Comparison of ENCODE assay signal across 33 cellular contexts in the genomic region with DNA sequence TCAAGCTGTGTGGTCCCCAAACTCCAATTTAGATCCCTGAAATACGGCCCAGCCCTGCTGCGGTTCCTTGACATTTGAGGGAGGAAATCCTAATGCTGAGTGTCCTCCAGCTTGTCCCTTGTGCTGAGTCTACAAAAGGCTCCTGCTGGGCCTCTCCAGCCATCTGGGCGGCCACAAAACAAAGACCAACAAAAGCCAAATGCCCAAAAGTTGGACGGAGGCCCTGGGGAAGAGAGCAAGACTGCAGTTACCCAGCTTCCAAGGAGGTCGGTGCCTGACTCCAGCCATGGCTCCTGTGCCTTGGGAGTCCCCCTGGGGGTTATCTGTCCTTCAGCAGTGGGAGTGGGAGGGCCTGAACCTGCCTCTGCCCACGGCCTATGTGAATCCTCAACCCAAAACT.
"Had no signal": no experiment of that assay in that cellular context is flagged by ENCODE, and none has a peak within 500 bp of the region (broad histone marks: within the 10 kb centered on the region; RNA-seq: fewer than 3 reads in every experiment).

No MANE protein-coding gene starts in this region.

- H3K9me3 ChIP-seq: Peyer's patch, SJSA1, SK-N-SH had no signal

- H3K9me3 Mint-ChIP-seq: activated CD4-positive, alpha-beta memory T cell treated with anti-CD3 and anti-CD28 coated beads for 36 hours; activated CD4-positive, alpha-beta T cell treated with anti-CD3 and anti-CD28 coated beads, Interleukin-2, amount 10 ng/mL, durations not matched to agents 7 days and 5 days; activated naive CD4-positive, alpha-beta T cell treated with anti-CD3 and anti-CD28 coated beads, Interleukin-2, amount 10 ng/mL, durations not matched to agents 7 days and 5 days; activated naive CD8-positive, alpha-beta T cell treated with anti-CD3 and anti-CD28 coated beads, Interleukin-2, amount 50 U/mL, for 24 hours; T-helper 1 cell treated with Interleukin-12 subunit alpha and Interleukin-12 subunit beta and Interleukin-4 antibody, amounts not matched to agents 30 μg/mL and 1 μg/mL, for 36 hours; T-helper 2 cell treated with Interferon-gamma antibody and Interleukin-4, amounts not matched to agents 5 μg/mL and 100 μg/mL, for 36 hours; WTC11 had no signal

- H3K27ac ChIP-seq: brain microvascular endothelial cell, Peyer's patch, SJSA1 had no signal

- H3K4me3 ChIP-seq: Peyer's patch, SJSA1 had no signal

- H3K9me2 ChIP-seq: SK-N-SH had no signal

- DNase-seq: activated CD4-positive, alpha-beta memory T cell treated with anti-CD3 and anti-CD28 coated beads for 36 hours; activated CD4-positive, alpha-beta T cell treated with anti-CD3 and anti-CD28 coated beads for 36 hours; activated CD4-positive, alpha-beta T cell treated with anti-CD3 and anti-CD28 coated beads, Interleukin-2, amount 10 ng/mL, durations not matched to agents 7 days and 5 days; activated CD8-positive, alpha-beta memory T cell treated with anti-CD3 and anti-CD28 coated beads, Interleukin-2, amount 50 U/mL, for 4 hours; activated effector memory CD4-positive, alpha-beta T cell treated with Interleukin-2 at 50 U/mL for 16 hours; activated naive CD4-positive, alpha-beta T cell treated with anti-CD3 and anti-CD28 coated beads, Interleukin-2, amount 10 ng/mL, durations not matched to agents 7 days and 5 days; activated naive CD8-positive, alpha-beta T cell treated with anti-CD3 and anti-CD28 coated beads, Interleukin-2, amount 50 U/mL, for 24 hours; activated T-cell treated with anti-CD3 and anti-CD28 coated beads for 4 hours; activated T-cell treated with anti-CD3 and anti-CD28 coated beads, Interleukin-2, amount 50 U/mL, for 48 hours; anterior cingulate cortex; brain microvascular endothelial cell; central memory CD4-positive, alpha-beta T cell; Karpas-422; KBM-7; NCI-H1048; NCI-H1105 treated with DMSO at 0.1 percent for 48 hours; NCI-H1436; NCI-H1694; NCI-H1930; NCI-H345; NCI-H524 treated with DMSO at 0.1 percent for 48 hours; NK-92 treated with Interleukin-12 subunit alpha and Interleukin-12 subunit beta, amount 100 ng/mL, for 24 hours; PC-3; Peyer's patch; RPMI8226; SHP77 treated with DMSO at 0.1 percent for 48 hours; SK-N-SH had no signal

- H3K4me2 ChIP-seq: SK-N-SH had no signal

- H3K36me3 ChIP-seq: brain microvascular endothelial cell, Peyer's patch, SJSA1 had no signal

- H3K27me3 ChIP-seq: Peyer's patch had no signal

- H3K4me1 Mint-ChIP-seq: activated CD4-positive, alpha-beta T cell treated with anti-CD3 and anti-CD28 coated beads for 36 hours; activated CD4-positive, alpha-beta T cell treated with anti-CD3 and anti-CD28 coated beads, Interleukin-2, amount 10 ng/mL, durations not matched to agents 7 days and 5 days; activated naive CD4-positive, alpha-beta T cell treated with anti-CD3 and anti-CD28 coated beads, Interleukin-2, amount 10 ng/mL, durations not matched to agents 7 days and 5 days; activated naive CD8-positive, alpha-beta T cell treated with anti-CD3 and anti-CD28 coated beads, Interleukin-2, amount 50 U/mL, for 24 hours had no signal

- H3K4me3 Mint-ChIP-seq: activated CD4-positive, alpha-beta memory T cell treated with anti-CD3 and anti-CD28 coated beads for 36 hours; activated CD4-positive, alpha-beta T cell treated with anti-CD3 and anti-CD28 coated beads for 36 hours; activated CD4-positive, alpha-beta T cell treated with anti-CD3 and anti-CD28 coated beads, Interleukin-2, amount 10 ng/mL, durations not matched to agents 7 days and 5 days; activated naive CD4-positive, alpha-beta T cell treated with anti-CD3 and anti-CD28 coated beads, Interleukin-2, amount 10 ng/mL, durations not matched to agents 7 days and 5 days; activated naive CD8-positive, alpha-beta T cell; activated naive CD8-positive, alpha-beta T cell treated with anti-CD3 and anti-CD28 coated beads, Interleukin-2, amount 50 U/mL, for 24 hours; T-helper 1 cell treated with Interleukin-12 subunit alpha and Interleukin-12 subunit beta and Interleukin-4 antibody, amounts not matched to agents 30 μg/mL and 1 μg/mL, for 36 hours; T-helper 2 cell treated with Interferon-gamma antibody and Interleukin-4, amounts not matched to agents 5 μg/mL and 100 μg/mL, for 36 hours; WTC11 had no signal

- H3K4me1 ChIP-seq: Peyer's patch, SJSA1 had no signal

- H3K27ac Mint-ChIP-seq: activated CD4-positive, alpha-beta memory T cell treated with anti-CD3 and anti-CD28 coated beads for 36 hours; activated CD4-positive, alpha-beta T cell treated with anti-CD3 and anti-CD28 coated beads for 36 hours; activated CD4-positive, alpha-beta T cell treated with anti-CD3 and anti-CD28 coated beads, Interleukin-2, amount 10 ng/mL, durations not matched to agents 7 days and 5 days; activated naive CD4-positive, alpha-beta T cell treated with anti-CD3 and anti-CD28 coated beads, Interleukin-2, amount 10 ng/mL, durations not matched to agents 7 days and 5 days; activated naive CD8-positive, alpha-beta T cell; activated naive CD8-positive, alpha-beta T cell treated with anti-CD3 and anti-CD28 coated beads, Interleukin-2, amount 50 U/mL, for 24 hours; T-helper 1 cell treated with Interleukin-12 subunit alpha and Interleukin-12 subunit beta and Interleukin-4 antibody, amounts not matched to agents 30 μg/mL and 1 μg/mL, for 36 hours; T-helper 2 cell treated with Interferon-gamma antibody and Interleukin-4, amounts not matched to agents 5 μg/mL and 100 μg/mL, for 36 hours; WTC11 had no signal

- H3K36me3 Mint-ChIP-seq: activated CD4-positive, alpha-beta memory T cell treated with anti-CD3 and anti-CD28 coated beads for 36 hours; activated naive CD4-positive, alpha-beta T cell treated with anti-CD3 and anti-CD28 coated beads, Interleukin-2, amount 10 ng/mL, durations not matched to agents 7 days and 5 days; activated naive CD8-positive, alpha-beta T cell; WTC11 had no signal

- ATAC-seq: activated CD4-positive, alpha-beta T cell treated with anti-CD3 and anti-CD28 coated beads for 36 hours; activated CD4-positive, CD25-positive, alpha-beta regulatory T cell treated with anti-CD3 and anti-CD28 coated beads, Interleukin-2, amount 50 U/mL, for 24 hours; activated naive CD8-positive, alpha-beta T cell treated with anti-CD3 and anti-CD28 coated beads, Interleukin-2, amount 50 U/mL, for 24 hours; PC-3; WTC11 had no signal
